ENCODE assay signal across 8 cellular contexts in the genomic region with DNA sequence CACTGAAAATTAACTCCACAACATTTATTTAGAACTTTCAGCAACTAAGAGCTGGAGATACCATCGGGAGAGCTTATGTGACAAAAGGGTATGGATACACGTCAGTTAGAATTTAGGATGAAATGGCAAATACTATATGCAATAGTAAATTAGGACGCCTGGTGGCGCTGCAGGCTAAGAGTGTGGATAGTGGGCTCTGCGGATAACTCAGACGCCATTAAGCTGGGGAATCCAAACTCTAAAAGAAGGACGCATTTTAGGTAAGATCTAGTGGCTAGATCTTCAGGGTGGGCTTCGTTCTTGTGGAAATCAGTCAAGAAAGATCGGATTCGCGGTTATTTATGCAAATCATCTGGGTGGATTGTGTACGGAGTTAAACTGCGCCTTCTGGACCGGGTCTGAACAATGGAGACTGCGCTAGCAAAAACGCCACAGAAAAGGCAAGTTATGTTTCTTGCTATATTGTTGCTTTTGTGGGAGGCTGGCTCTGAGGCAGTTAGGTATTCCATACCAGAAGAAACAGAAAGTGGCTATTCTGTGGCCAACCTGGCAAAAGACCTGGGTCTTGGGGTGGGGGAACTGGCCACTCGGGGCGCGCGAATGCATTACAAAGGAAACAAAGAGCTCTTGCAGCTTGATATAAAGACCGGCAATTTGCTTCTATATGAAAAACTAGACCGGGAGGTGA. TPM values are rescaled to one million over a fixed set of nuclear protein-coding genes. Genes with fewer than 3 reads are reported as not detected.
DNase-seq lines count a peak whose midpoint lies in the region; ATAC-seq and TF ChIP-seq lines count a peak whose summit lies in the region.

A gene (plus strand): TSS at position 177 of the 688 bp plus-strand sequence. CDS start 229 bp downstream, at position 406.

- H3K36me3 ChIP-seq in PC-3 (ENCODE audit: low read depth, low read length) (no peaks in the 10 kb centered on the region), esophagus squamous epithelium (no peaks in the 10 kb centered on the region)

- H3K9me3 Mint-ChIP-seq in activated naive CD4-positive, alpha-beta T cell treated with anti-CD3 and anti-CD28 coated beads for 36 hours, result peaks cover 32% of the 10 kb centered on the region

- no peaks in the 10 kb centered on the region for H3F3A ChIP-seq in PC-3 (ENCODE audit: low read length, unreplicated experiment)

- H2AFZ ChIP-seq in PC-3 (ENCODE audit: low read length), result no peak within 1 kb of the TSS

- CTCF ChIA-PET in activated naive CD4-positive, alpha-beta T cell treated with anti-CD3 and anti-CD28 coated beads for 36 hours (lab: Charles Lee), result interaction anchor here (0.5 to 0.7 kb wide), 2 partner anchors 380 to 429 kb away, joined by 3 to 6 read pairs; no protein-coding TSS in a partner anchor
- CTCF ChIA-PET in PC-3 (lab: Charles Lee), result no interaction called here
- CTCF ChIA-PET in GM10248 (lab: Yijun Ruan, JAX), result no interaction called here

- WGBS in esophagus squamous epithelium, 2 donors, result 25 to 37% methylated on average over 19 to 22 of the region's 22 CpGs

- H3K4me1 ChIP-seq in PC-3 (ENCODE audit: insufficient read depth, low read length), result no peaks in the 10 kb centered on the region
- no peaks in the 10 kb centered on the region for H3K4me1 ChIP-seq in esophagus squamous epithelium

- H3K9ac ChIP-seq in PC-3 (ENCODE audit: low read length), result no peak within 1 kb of the TSS

- peaks cover 4% of the 10 kb centered on the region for H3K36me3 Mint-ChIP-seq in activated naive CD4-positive, alpha-beta T cell treated with anti-CD3 and anti-CD28 coated beads for 36 hours (ENCODE audit: low read depth)

- intact Hi-C loops in activated naive CD4-positive, alpha-beta T cell treated with anti-CD3 and anti-CD28 coated beads for 36 hours (cut with micrococcal nuclease), result no loop called here
- intact Hi-C loops in PC-3 (cut with micrococcal nuclease) (no loop called here), esophagus squamous epithelium (cut with DNase I) (no loop called here)

- H3K4me1 Mint-ChIP-seq in activated naive CD4-positive, alpha-beta T cell treated with anti-CD3 and anti-CD28 coated beads for 36 hours (ENCODE audit: low read depth), result peaks cover 6% of the 10 kb centered on the region

- no peak within 1 kb of the TSS for H3K27ac Mint-ChIP-seq in activated naive CD4-positive, alpha-beta T cell treated with anti-CD3 and anti-CD28 coated beads for 36 hours

- H3K27me3 Mint-ChIP-seq in activated naive CD4-positive, alpha-beta T cell treated with anti-CD3 and anti-CD28 coated beads for 36 hours (ENCODE audit: low read depth), result peaks cover 27% of the 10 kb centered on the region

- no TSS peak for BruUV-seq in PC-3 (replicated peaks; lab: Mats Ljungman, UMichigan)

- POLR2A ChIA-PET in PC-3 (lab: Charles Lee; ENCODE audit: unreplicated experiment) (no interaction called here), GM10248 (lab: Yijun Ruan, JAX) (no interaction called here)

- peak; percentile 25; the same call in 1 of the 2 replicates for TF ChIP-seq CTCF in PC-3 (conservative IDR thresholded peaks at IDR 0.05; ENCODE audit: low read depth, low read length)
- peak in 1 of 6 experiments; percentile 21 for TF ChIP-seq CTCF in esophagus squamous epithelium (IDR thresholded peaks at IDR 0.05)
- TF ChIP-seq CTCF in GM10248 (IDR thresholded peaks at IDR 0.05; ENCODE audit: control extremely low read depth, extremely low read depth, low read depth, missing control alignments), result no peak

- TF ChIP-seq POLR2A in esophagus squamous epithelium (IDR thresholded peaks at IDR 0.05), result no peak

- H3K79me2 ChIP-seq in PC-3 (ENCODE audit: low read length), result no peaks in the 10 kb centered on the region

- H3K4me3 ChIP-seq in PC-3 (ENCODE audit: low read length) (no peak within 1 kb of the TSS), esophagus squamous epithelium (peak within 1 kb of the TSS; percentile 1 to 56 (median 27))

- H4K20me1 ChIP-seq in PC-3 (ENCODE audit: low read length), result no peaks in the 10 kb centered on the region

- no peaks in the 10 kb centered on the region for H3K9me2 ChIP-seq in PC-3 (replicated peaks; ENCODE audit: low read length)

- H3K9me3 ChIP-seq in PC-3 (ENCODE audit: low read length) (no peaks in the 10 kb centered on the region), esophagus squamous epithelium (peaks cover 0 to 78% (median 29%) of the 10 kb centered on the region in 3 donors)

- no peak within 1 kb of the TSS for H3K27ac ChIP-seq in PC-3 (ENCODE audit: low read length)
- H3K27ac ChIP-seq in esophagus squamous epithelium, result no peak within 1 kb of the TSS

- H3K27me3 ChIP-seq in PC-3 (ENCODE audit: low read length) (no peaks in the 10 kb centered on the region), esophagus squamous epithelium (no peaks in the 10 kb centered on the region)

- ATAC-seq in PC-3, result no peak
- no peak for ATAC-seq in GM19395 (IDR thresholded peaks at IDR 0.05; ENCODE audit: unreplicated experiment)

- H3K4me2 ChIP-seq in PC-3 (ENCODE audit: low read length), result no peak within 1 kb of the TSS

- peak; percentile 48 for DNase-seq in activated naive CD4-positive, alpha-beta T cell treated with anti-CD3 and anti-CD28 coated beads for 36 hours
- DNase-seq in activated naive CD4-positive, alpha-beta T cell treated with anti-CD3 and anti-CD28 coated beads, Interleukin-2, amount 50 U/mL, for 16 hours, result no peak
- DNase-seq in PC-3 (no peak), esophagus squamous epithelium (lab: John Stamatoyannopoulos, UW) (no peak), pons (ENCODE audit: low spot score) (peak; percentile 38), GM10248 (ENCODE audit: extremely low spot score) (no peak)
- DNase-seq in activated T-cell treated with anti-CD3 and anti-CD28 coated beads, Interleukin-2, amount 50 U/mL, for 1 hour, result no peak

- H3K4me3 Mint-ChIP-seq in activated naive CD4-positive, alpha-beta T cell treated with anti-CD3 and anti-CD28 coated beads for 36 hours, result peak within 1 kb of the TSS; percentile 63

RNA-seq across cellular contexts. Expression of the gene that starts here (rescaled TPM):
- not detected for total RNA-seq in activated naive CD4-positive, alpha-beta T cell treated with anti-CD3 and anti-CD28 coated beads for 36 hours
- 0.12 and 0.69 TPM in 2 replicates for total RNA-seq in PC-3 (2014; rRNA removed)
- total RNA-seq in esophagus squamous epithelium, result 1 to 10 TPM in 2 of 4 donors, under 1 TPM in 2; 0.11 to 1.3 (median 0.86) TPM

Comparison
In these comparisons a context has a peak if more than half of its experiments do, and no peak if none do; other contexts are left out.
1. Peak in DNase-seq in activated naive CD4-positive, alpha-beta T cell treated with anti-CD3 and anti-CD28 coated beads for 36 hours; RNA of the gene not detected or under 1 TPM.